Comparison of ENCODE assay signal across 1 cellular context in genomic region chr1:39882152-39882551, GRCh38.
TF ChIP-seq lines count a peak whose summit lies in the region.

No MANE protein-coding gene starts in this region.

TF ChIP-seq in liver, 16 proteins besides CTCF, POLR2A, EP300 and RAD21 (continued from another document):
- TF ChIP-seq ZBTB33 (IDR thresholded peaks at IDR 0.05), result no peak
- no peak for TF ChIP-seq YY1 (IDR thresholded peaks at IDR 0.05)
- TF ChIP-seq GABPA (IDR thresholded peaks at IDR 0.05 in 1 of 2, conservative IDR thresholded peaks at IDR 0.05 in 1 of 2), result no peak
- TF ChIP-seq HNF4G (IDR thresholded peaks at IDR 0.05), result no peak
- no peak for TF ChIP-seq FOXA2 (IDR thresholded peaks at IDR 0.05)
- TF ChIP-seq EGR1 (IDR thresholded peaks at IDR 0.05; ENCODE audit: low read depth in 2 of 2), result no peak
TF ChIP-seq in liver: peak in this region for 0.
